In the genomic region with DNA sequence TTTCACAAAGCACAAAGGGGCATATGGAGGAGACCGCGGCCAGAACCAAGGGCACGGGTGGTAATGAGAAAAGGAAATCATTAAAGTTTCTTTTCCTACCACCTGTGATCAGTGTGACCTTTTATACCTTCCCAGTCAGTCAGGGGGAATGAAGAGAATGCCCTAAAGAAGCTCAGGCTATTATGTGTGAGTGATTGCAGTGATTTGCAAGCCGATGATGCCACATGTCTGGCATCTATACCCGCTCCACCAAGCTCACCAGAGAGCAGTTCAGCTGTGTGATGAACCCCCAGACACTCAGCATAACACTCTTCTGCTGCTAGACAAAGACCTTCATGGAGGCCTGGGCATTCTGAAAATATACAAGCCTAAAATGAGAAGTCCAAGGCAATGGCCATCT, we compare ENCODE assay signal across 15 cellular contexts.
A peak's percentile ranks its signal among the peaks of the same experiment; 100 is the strongest.
DNase-seq lines count a peak whose midpoint lies in the region; ATAC-seq and TF ChIP-seq lines count a peak whose summit lies in the region.
"Had no signal": no experiment of that assay in that cellular context is flagged by ENCODE, and none has a peak within 500 bp of the region (broad histone marks: within the 10 kb centered on the region; RNA-seq: fewer than 3 reads in every experiment).

No MANE protein-coding gene starts in this region.

- H3K4me3 ChIP-seq in RWPE2 (ENCODE audit: severe bottlenecking): no peak overlapping the region
- no peak overlapping the region for H3K4me3 ChIP-seq in kidney epithelial cell (ENCODE audit: low read depth, low read length)
- H3K4me3 ChIP-seq: BLaER1, GM12878 had no signal

- no peaks in the 10 kb centered on the region for H3K36me3 Mint-ChIP-seq in stimulated activated memory B cell treated with anti-CD40 and anti-IgM and Interleukin-4, amounts not matched to agents 10 μg/mL and 1 μg/mL and 100 μg/mL, for 72 hours
- H3K36me3 Mint-ChIP-seq: CD8-positive, alpha-beta memory T cell had no signal

- H3K4me3 Mint-ChIP-seq in stimulated activated memory B cell treated with anti-CD40 and anti-IgM and Interleukin-4, amounts not matched to agents 10 μg/mL and 1 μg/mL and 100 μg/mL, for 72 hours: no peak overlapping the region
- H3K4me3 Mint-ChIP-seq: CD8-positive, alpha-beta memory T cell had no signal

- no peaks in the 10 kb centered on the region for H3K4me1 Mint-ChIP-seq in stimulated activated memory B cell treated with anti-CD40 and anti-IgM and Interleukin-4, amounts not matched to agents 10 μg/mL and 1 μg/mL and 100 μg/mL, for 72 hours

- in situ Hi-C loops in ACHN (cut with HindIII; ENCODE audit: low pct_ligation_motif_present, low pct_unique_long_range_greater_than_20kb, low sequenced_read_pairs): no loop called here

- TF ChIP-seq CTCF in RWPE2 (IDR thresholded peaks at IDR 0.05; ENCODE audit: poor library complexity, severe bottlenecking) (no peak), kidney epithelial cell (IDR thresholded peaks at IDR 0.05; ENCODE audit: insufficient read depth, low read length, poor library complexity, severe bottlenecking) (no peak)

- H3K36me3 ChIP-seq in RWPE2 (ENCODE audit: low read depth): no peaks in the 10 kb centered on the region
- H3K36me3 ChIP-seq in kidney epithelial cell (ENCODE audit: control insufficient read depth, insufficient read depth, low read length): no peaks in the 10 kb centered on the region
- H3K36me3 ChIP-seq: BLaER1 had no signal

- H3K9me3 ChIP-seq in RWPE2 (ENCODE audit: severe bottlenecking): no peaks in the 10 kb centered on the region
- H3K9me3 ChIP-seq: BLaER1, Caco-2 had no signal

- DNase-seq in ACHN (peak; percentile 30), RWPE2 (ENCODE audit: low spot score) (no peak), kidney epithelial cell (ENCODE audit: low read depth) (peak; percentile 52), myocyte (ENCODE audit: low read depth) (peak; percentile 59), DMS79 (lab: John Stamatoyannopoulos, UW) (no peak), caudate nucleus (lab: John Stamatoyannopoulos, UW) (no peak)
- no peak for DNase-seq in activated naive CD4-positive, alpha-beta T cell treated with anti-CD3 and anti-CD28 coated beads, Interleukin-2, amount 50 U/mL, for 16 hours
- DNase-seq: AML-193; Caco-2; CD8-positive, alpha-beta memory T cell had no signal

- H3K27me3 Mint-ChIP-seq in stimulated activated memory B cell treated with anti-CD40 and anti-IgM and Interleukin-4, amounts not matched to agents 10 μg/mL and 1 μg/mL and 100 μg/mL, for 72 hours: peaks cover 9% of the 10 kb centered on the region

- H3K9me3 Mint-ChIP-seq in stimulated activated memory B cell treated with anti-CD40 and anti-IgM and Interleukin-4, amounts not matched to agents 10 μg/mL and 1 μg/mL and 100 μg/mL, for 72 hours: no peaks in the 10 kb centered on the region
- H3K9me3 Mint-ChIP-seq: CD8-positive, alpha-beta memory T cell had no signal

- no peaks in the 10 kb centered on the region for H3K4me1 ChIP-seq in RWPE2 (ENCODE audit: insufficient read depth, poor library complexity, severe bottlenecking)
- H3K4me1 ChIP-seq: BLaER1, Caco-2 had no signal

- ATAC-seq in RWPE2 (ENCODE audit: low read depth): 0 out of 3 replicates have a peak, but pooled peaks have one; percentile 33
- ATAC-seq in stimulated activated memory B cell treated with anti-CD40 and anti-IgM and Interleukin-4, amounts not matched to agents 10 μg/mL and 1 μg/mL and 100 μg/mL, for 72 hours: no peak
- ATAC-seq: GM12878, HCT116 had no signal

- no peak overlapping the region for H3K27ac Mint-ChIP-seq in stimulated activated memory B cell treated with anti-CD40 and anti-IgM and Interleukin-4, amounts not matched to agents 10 μg/mL and 1 μg/mL and 100 μg/mL, for 72 hours
- H3K27ac Mint-ChIP-seq: CD8-positive, alpha-beta memory T cell had no signal

- H3K27me3 ChIP-seq in RWPE2 (ENCODE audit: insufficient read depth, poor library complexity, severe bottlenecking): no peaks in the 10 kb centered on the region
- H3K27me3 ChIP-seq in kidney epithelial cell (ENCODE audit: control insufficient read depth, insufficient read depth, low read length): no peaks in the 10 kb centered on the region
- H3K27me3 ChIP-seq: BLaER1 had no signal

- H3K27ac ChIP-seq in RWPE2 (ENCODE audit: poor library complexity, severe bottlenecking) (no peak overlapping the region), caudate nucleus (ENCODE audit: low read depth, low read length) (no peak overlapping the region)
- H3K27ac ChIP-seq: 22Rv1, BLaER1 had no signal

Comparison
In these comparisons a context has a peak if more than half of its experiments do, and no peak if none do; other contexts are left out.
1. DNase-seq: peak in ACHN (single experiment), kidney epithelial cell (single experiment) and myocyte (single experiment); none in RWPE2 (single experiment), DMS79 (single experiment), caudate nucleus (0 of 61) and activated naive CD4-positive, alpha-beta T cell treated with anti-CD3 and anti-CD28 coated beads, Interleukin-2, amount 50 U/mL, for 16 hours (single experiment).